23 cellular contexts compared by ENCODE assay signal in genomic region chr5:8417316-8418048, GRCh38.
DNase-seq lines count a peak whose midpoint lies in the region; ATAC-seq and TF ChIP-seq lines count a peak whose summit lies in the region.
"Had no signal": no experiment of that assay in that cellular context is flagged by ENCODE, and none has a peak within 500 bp of the region (broad histone marks: within the 10 kb centered on the region; RNA-seq: fewer than 3 reads in every experiment).

No MANE protein-coding gene starts in this region.

- peak overlapping the region; percentile 51 for H3K4me2 ChIP-seq in smooth muscle cell
- H3K4me2 ChIP-seq: KMS-11 had no signal

- DNase-seq in NCI-H2107 treated with DMSO at 0.1 percent for 48 hours (lab: John Stamatoyannopoulos, UW; ENCODE audit: unreplicated experiment): peak; percentile 17
- no peak for DNase-seq in NCI-H2107 (lab: John Stamatoyannopoulos, UW)
- DNase-seq in choroid plexus epithelial cell (ENCODE audit: low read depth): peak; percentile 3
- no peak for DNase-seq in smooth muscle cell (lab: John Stamatoyannopoulos, UW; ENCODE audit: unreplicated experiment)
- DNase-seq in NCI-H1105 treated with DMSO at 0.1 percent for 48 hours (lab: John Stamatoyannopoulos, UW): no peak
- DNase-seq in nucleus accumbens (lab: John Stamatoyannopoulos, UW): no peak
- DNase-seq: ACHN; C1 segment of cervical spinal cord; CD8-positive, alpha-beta T cell; DMS153; GOT3; HCEC 1CT; IMR-90; NCI-H1694; NCI-H2081; NCI-H510A; NCI-H748 treated with DMSO at 0.1 percent for 48 hours; Peyer's patch had no signal

- no peak overlapping the region for H3K9ac ChIP-seq in smooth muscle cell (ENCODE audit: low read depth)
- H3K9ac ChIP-seq: KMS-11 had no signal

- no peaks in the 10 kb centered on the region for H3K36me3 ChIP-seq in mesodermal cell (ENCODE audit: control insufficient read depth, insufficient read depth, low read length)
- H3K36me3 ChIP-seq in smooth muscle cell (ENCODE audit: low read depth): no peaks in the 10 kb centered on the region
- H3K36me3 ChIP-seq: Peyer's patch, SJCRH30 had no signal

- H3K4me3 ChIP-seq in choroid plexus epithelial cell (ENCODE audit: low read depth, low read length) (no peak overlapping the region), mesodermal cell (ENCODE audit: extremely low read depth, insufficient read depth, low read length, poor library complexity, severe bottlenecking) (no peak overlapping the region), smooth muscle cell (no peak overlapping the region)
- H3K4me3 ChIP-seq: Peyer's patch, SJCRH30 had no signal

- H3K9me3 ChIP-seq in mesodermal cell (ENCODE audit: control insufficient read depth, low read length): no peaks in the 10 kb centered on the region
- H3K9me3 ChIP-seq in smooth muscle cell (replicated peaks; ENCODE audit: low read depth): no peaks in the 10 kb centered on the region
- H3K9me3 ChIP-seq: Peyer's patch, SJCRH30 had no signal

- no peak for TF ChIP-seq CTCF in choroid plexus epithelial cell (conservative IDR thresholded peaks at IDR 0.05; ENCODE audit: low read depth, low read length)
- no peak for TF ChIP-seq CTCF in smooth muscle cell (IDR thresholded peaks at IDR 0.05; ENCODE audit: borderline replicate concordance, insufficient read depth, poor library complexity, severe bottlenecking)

- H3K79me2 ChIP-seq in smooth muscle cell (ENCODE audit: low read depth): no peaks in the 10 kb centered on the region

- H2AFZ ChIP-seq in smooth muscle cell (ENCODE audit: low read depth): peak overlapping the region; percentile 62

- no peaks in the 10 kb centered on the region for H3K4me1 ChIP-seq in mesodermal cell (ENCODE audit: control insufficient read depth, insufficient read depth, low read length, poor library complexity, severe bottlenecking)
- H3K4me1 ChIP-seq in smooth muscle cell (ENCODE audit: low read depth): no peaks in the 10 kb centered on the region
- H3K4me1 ChIP-seq: Peyer's patch, SJCRH30 had no signal

- no peak for ATAC-seq in GM21825 (IDR thresholded peaks at IDR 0.05; ENCODE audit: unreplicated experiment)
- ATAC-seq: CD8-positive, alpha-beta T cell had no signal

- H3K27ac ChIP-seq in mesodermal cell (ENCODE audit: low read depth, low read length, severe bottlenecking): peak overlapping the region; percentile 62
- H3K27ac ChIP-seq in smooth muscle cell (ENCODE audit: low read depth): no peak overlapping the region
- H3K27ac ChIP-seq: 22Rv1, KMS-11, Peyer's patch, SJCRH30 had no signal

- H3F3A ChIP-seq in smooth muscle cell (ENCODE audit: low read depth): no peaks in the 10 kb centered on the region

- H3K27me3 ChIP-seq in smooth muscle cell (ENCODE audit: low read depth): no peaks in the 10 kb centered on the region
- H3K27me3 ChIP-seq: Peyer's patch, SJCRH30 had no signal

- no peaks in the 10 kb centered on the region for H4K20me1 ChIP-seq in smooth muscle cell (ENCODE audit: low read depth)

- WGBS in mesodermal cell (ENCODE audit: insufficient coverage in 2 of 2), 2 experiments: 60 to 86% methylated on average over 1 to 3 of the region's 4 CpGs
- 42% methylated on average over 4 of the region's 4 CpGs for WGBS in smooth muscle cell (ENCODE audit: low lambda C conversion rate)

Comparison
In these comparisons a context has a peak if more than half of its experiments do, and no peak if none do; other contexts are left out.
1. DNase-seq: peak in NCI-H2107 treated with DMSO at 0.1 percent for 48 hours (single experiment) and choroid plexus epithelial cell (single experiment); none in NCI-H2107 (single experiment), smooth muscle cell (single experiment), NCI-H1105 treated with DMSO at 0.1 percent for 48 hours (single experiment) and nucleus accumbens (0 of 56).